ENCODE assay signal across 13 cellular contexts in the genomic region with DNA sequence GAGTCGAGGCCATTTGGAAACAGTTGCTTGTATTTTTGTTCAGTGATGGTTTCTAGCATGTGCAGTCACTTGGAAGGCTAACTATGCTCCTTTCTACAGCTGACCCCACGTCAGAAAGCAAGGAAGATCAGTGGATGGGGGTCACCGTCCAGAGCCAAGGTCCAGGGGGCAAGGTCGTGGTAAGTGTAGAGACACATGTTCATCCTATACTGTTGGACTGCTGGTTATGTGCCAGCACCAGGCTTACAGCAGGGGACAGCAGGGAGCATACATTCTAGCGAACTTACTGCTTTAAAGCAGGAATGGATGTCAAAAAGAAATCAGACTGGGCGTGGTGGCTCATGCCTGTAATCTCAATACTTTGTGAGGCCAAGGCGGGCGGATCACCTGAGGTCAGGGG. TPM values are rescaled to one million over a fixed set of nuclear protein-coding genes. Genes with fewer than 3 reads are reported as not detected.
DNase-seq lines count a peak whose midpoint lies in the region; ATAC-seq and TF ChIP-seq lines count a peak whose summit lies in the region.
"Had no signal": no experiment of that assay in that cellular context is flagged by ENCODE, and none has a peak within 500 bp of the region (broad histone marks: within the 10 kb centered on the region; RNA-seq: fewer than 3 reads in every experiment).

No MANE protein-coding gene starts in this region.

- intact Hi-C loops in naive thymus-derived CD4-positive, alpha-beta T cell (cut with micrococcal nuclease): loop anchor here (5.0 to 10.0 kb wide), 2 partner anchors 247 to 525 kb away; no protein-coding TSS in a partner anchor

- no peak for ATAC-seq in naive thymus-derived CD4-positive, alpha-beta T cell

- peak; percentile 20 for DNase-seq in NCI-H2227 (lab: John Stamatoyannopoulos, UW; ENCODE audit: unreplicated experiment)
- no peak for DNase-seq in NCI-H2227 treated with DMSO at 0.1 percent for 48 hours (lab: John Stamatoyannopoulos, UW)
- DNase-seq in GM13977 (ENCODE audit: low spot score): no peak
- DNase-seq in WERI-Rb-1: no peak
- DNase-seq in naive thymus-derived CD4-positive, alpha-beta T cell: no peak
- no peak for DNase-seq in effector memory CD4-positive, alpha-beta T cell
- no peak for DNase-seq in activated gamma-delta T cell treated with Interleukin-2 at 50 U/mL for 16 hours
- no peak for DNase-seq in NCI-H2107 (lab: John Stamatoyannopoulos, UW)
- DNase-seq: activated T-cell treated with anti-CD3 and anti-CD28 coated beads, Interleukin-2, amount 50 U/mL, for 72 hours; NCI-H1436; Peyer's patch had no signal

- H3K27me3 Mint-ChIP-seq in naive thymus-derived CD4-positive, alpha-beta T cell: no peaks in the 10 kb centered on the region

- H3K27ac Mint-ChIP-seq in naive thymus-derived CD4-positive, alpha-beta T cell: peak overlapping the region in 8 of 9 donors; percentile 77 to 98 (median 90)
- H3K27ac Mint-ChIP-seq: mesothelial cell of epicardium had no signal

- peak overlapping the region in 1 of 10 donors; percentile 22 for H3K4me3 Mint-ChIP-seq in naive thymus-derived CD4-positive, alpha-beta T cell
- H3K4me3 Mint-ChIP-seq: activated T-cell treated with anti-CD3 and anti-CD28 coated beads, Interleukin-2, amount 50 U/mL, for 72 hours; mesothelial cell of epicardium had no signal

- POLR2A ChIA-PET in naive thymus-derived CD4-positive, alpha-beta T cell (lab: Charles Lee): interaction anchor here (1.6 to 33.2 kb wide), 3 partner anchors 9 to 33 kb away, joined by 6 to 862 read pairs (median 7); a partner anchor contains a TSS

- H3K4me1 Mint-ChIP-seq in naive thymus-derived CD4-positive, alpha-beta T cell: peaks cover 44 to 97% (median 84%) of the 10 kb centered on the region in 7 donors

- H3K9me3 ChIP-seq in WERI-Rb-1 (ENCODE audit: severe bottlenecking): no peaks in the 10 kb centered on the region
- no peaks in the 10 kb centered on the region for H3K9me3 ChIP-seq in naive thymus-derived CD4-positive, alpha-beta T cell (ENCODE audit: control insufficient read depth in 2 of 3, low read length in 3 of 3)
- H3K9me3 ChIP-seq in effector memory CD4-positive, alpha-beta T cell (ENCODE audit: control insufficient read depth, low read length): no peaks in the 10 kb centered on the region
- H3K9me3 ChIP-seq: Caco-2, Peyer's patch had no signal

- CTCF ChIA-PET in naive thymus-derived CD4-positive, alpha-beta T cell (lab: Charles Lee): interaction anchor here (3.0 to 15.5 kb wide), 4 partner anchors 8 to 295 kb away, joined by 21 to 673 read pairs (median 94); a partner anchor contains a TSS

- in situ Hi-C loops in GM13977 (cut with MboI; ENCODE audit: low pct_unique_long_range_greater_than_20kb, low sequenced_read_pairs, unreplicated experiment): loop anchor here (25.0 kb wide), 3 partner anchors 305 to 880 kb away; no protein-coding TSS in a partner anchor

- TF ChIP-seq CTCF in GM13977 (IDR thresholded peaks at IDR 0.05; ENCODE audit: extremely low read depth, insufficient read depth, missing control alignments) (peak; percentile 23), WERI-Rb-1 (IDR thresholded peaks at IDR 0.05; ENCODE audit: low read depth, low read length) (peak; percentile 62)

- H3K27ac ChIP-seq in WERI-Rb-1: no peak overlapping the region
- no peak overlapping the region for H3K27ac ChIP-seq in naive thymus-derived CD4-positive, alpha-beta T cell (ENCODE audit: low read depth, low read length)
- no peak overlapping the region for H3K27ac ChIP-seq in effector memory CD4-positive, alpha-beta T cell (ENCODE audit: insufficient read depth, low read length, poor library complexity, severe bottlenecking)
- H3K27ac ChIP-seq: Peyer's patch had no signal

- peaks cover 5% of the 10 kb centered on the region for H3K27me3 ChIP-seq in WERI-Rb-1 (ENCODE audit: insufficient read depth, low read depth, severe bottlenecking)
- no peaks in the 10 kb centered on the region for H3K27me3 ChIP-seq in naive thymus-derived CD4-positive, alpha-beta T cell (ENCODE audit: control insufficient read depth in 2 of 2, insufficient read depth in 2 of 2, low read length in 2 of 2)
- H3K27me3 ChIP-seq in effector memory CD4-positive, alpha-beta T cell (replicated peaks; ENCODE audit: control insufficient read depth, insufficient read depth, low read length, poor library complexity, severe bottlenecking): no peaks in the 10 kb centered on the region
- H3K27me3 ChIP-seq: Peyer's patch had no signal

- peaks cover 35 to 57% of the 10 kb centered on the region in 2 donors for H3K4me1 ChIP-seq in naive thymus-derived CD4-positive, alpha-beta T cell (ENCODE audit: control insufficient read depth in 2 of 2, insufficient read depth in 2 of 2, low read length in 2 of 2)
- peaks cover 36% of the 10 kb centered on the region for H3K4me1 ChIP-seq in effector memory CD4-positive, alpha-beta T cell (ENCODE audit: control insufficient read depth, insufficient read depth, low read length, poor library complexity, severe bottlenecking)

- no peak overlapping the region for H3K4me3 ChIP-seq in WERI-Rb-1 (ENCODE audit: low read depth, low read length)
- H3K4me3 ChIP-seq in naive thymus-derived CD4-positive, alpha-beta T cell (ENCODE audit: low read length): no peak overlapping the region
- no peak overlapping the region for H3K4me3 ChIP-seq in effector memory CD4-positive, alpha-beta T cell (ENCODE audit: insufficient read depth, low read depth, low read length, poor library complexity, severe bottlenecking)
- H3K4me3 ChIP-seq: Peyer's patch had no signal

- no peaks in the 10 kb centered on the region for H3K9me3 Mint-ChIP-seq in naive thymus-derived CD4-positive, alpha-beta T cell
- H3K9me3 Mint-ChIP-seq: activated T-cell treated with anti-CD3 and anti-CD28 coated beads, Interleukin-2, amount 50 U/mL, for 72 hours; mesothelial cell of epicardium had no signal

- no peaks in the 10 kb centered on the region for H3K36me3 ChIP-seq in WERI-Rb-1
- peaks cover 10 to 18% (median 12%) of the 10 kb centered on the region in 3 experiments for H3K36me3 ChIP-seq in naive thymus-derived CD4-positive, alpha-beta T cell (ENCODE audit: control insufficient read depth in 2 of 3, insufficient read depth in 3 of 3, low read length in 3 of 3)
- peaks cover 23% of the 10 kb centered on the region for H3K36me3 ChIP-seq in effector memory CD4-positive, alpha-beta T cell (ENCODE audit: control insufficient read depth, insufficient read depth, low read length)

- peaks cover 9 to 47% (median 31%) of the 10 kb centered on the region in 5 donors for H3K36me3 Mint-ChIP-seq in naive thymus-derived CD4-positive, alpha-beta T cell

RNA-seq across cellular contexts. Expression of a gene that starts 40.0 kb away (rescaled TPM):
- 100 to 1,000 TPM in 4 of 5 experiments, 10 to 100 TPM in 1; 13.1 to 179 (median 135) TPM for total RNA-seq in naive thymus-derived CD4-positive, alpha-beta T cell
- polyA plus RNA-seq in naive thymus-derived CD4-positive, alpha-beta T cell: 100 to 1,000 TPM in 1 of 2 donors, 10 to 100 TPM in 1; 98.9 to 102 TPM
